Comparison of ENCODE assay signal across 10 cellular contexts in the genomic region with DNA sequence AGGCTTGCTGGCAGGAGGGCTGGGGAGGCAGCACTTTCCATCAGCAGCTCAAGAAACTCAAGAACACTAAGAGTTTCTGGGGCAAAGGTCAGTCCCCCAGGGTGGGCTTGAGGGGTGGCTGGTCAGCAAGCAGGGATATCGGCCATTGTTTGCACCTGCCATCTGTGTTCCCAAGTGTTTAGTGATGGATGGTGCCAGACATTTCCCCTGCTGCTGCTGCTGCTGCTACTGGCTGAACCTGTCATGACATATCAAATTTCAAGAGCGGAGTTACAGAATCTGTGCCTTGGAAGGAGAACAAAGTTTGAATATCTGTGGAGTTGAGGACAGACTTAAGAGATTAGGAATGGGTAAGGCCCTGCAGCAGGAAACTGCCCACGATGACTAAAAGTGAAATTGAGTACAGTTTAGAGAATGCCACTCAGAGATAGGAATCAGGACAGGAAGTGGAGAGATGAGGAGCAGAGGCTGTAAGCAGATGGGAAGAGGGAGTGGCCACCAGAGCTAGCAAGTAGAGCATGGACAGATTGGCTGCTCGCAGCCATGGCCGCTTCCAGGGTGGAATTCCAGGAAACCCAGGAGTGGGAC. TPM values are rescaled to one million over a fixed set of nuclear protein-coding genes. Genes with fewer than 3 reads are reported as not detected.
DNase-seq lines count a peak whose midpoint lies in the region; ATAC-seq and TF ChIP-seq lines count a peak whose summit lies in the region.
"Had no signal": no experiment of that assay in that cellular context is flagged by ENCODE, and none has a peak within 500 bp of the region (broad histone marks: within the 10 kb centered on the region; RNA-seq: fewer than 3 reads in every experiment).

No MANE protein-coding gene starts in this region.

- H3K27me3 ChIP-seq in AG04450 (ENCODE audit: control insufficient read depth, insufficient read depth, low read length) = no peaks in the 10 kb centered on the region
- peaks cover 0 to 2% (median 0%) of the 10 kb centered on the region in 9 donors for H3K27me3 ChIP-seq in heart left ventricle
- H3K27me3 ChIP-seq: adrenal gland, SJSA1 had no signal

- POLR2A ChIA-PET in AG04450 (lab: Yijun Ruan, JAX) = no interaction called here

- H3K27ac ChIP-seq in AG04450 (ENCODE audit: low read depth, low read length) (no peak overlapping the region), substantia nigra (ENCODE audit: low read depth, low read length, poor library complexity, severe bottlenecking) (no peak overlapping the region), heart left ventricle (no peak overlapping the region)
- H3K27ac ChIP-seq: adrenal gland, SJSA1 had no signal

- DNase-seq in AG04450 (ENCODE audit: low read depth, low spot score) (peak; percentile 37), HFF-Myc (ENCODE audit: extremely low read depth, low read depth) (peak; percentile 65), SHP77 treated with DMSO at 0.1 percent for 48 hours (lab: John Stamatoyannopoulos, UW) (peak; percentile 13), fibroblast of the conjunctiva (ENCODE audit: low read depth) (peak; percentile 23), Ammon's horn (ENCODE audit: low spot score) (no peak), substantia nigra (lab: John Stamatoyannopoulos, UW) (no peak), heart left ventricle (no peak)

- peaks cover 0 to 3% (median 0%) of the 10 kb centered on the region in 12 donors for H3K4me1 ChIP-seq in heart left ventricle
- H3K4me1 ChIP-seq: adrenal gland had no signal

- TF ChIP-seq CTCF in AG04450 (IDR thresholded peaks at IDR 0.05; ENCODE audit: low read depth, low read length) = no peak
- no peak for TF ChIP-seq CTCF in HFF-Myc (IDR thresholded peaks at IDR 0.05; ENCODE audit: low read depth, low read length, missing control alignments)
- TF ChIP-seq CTCF in heart left ventricle (IDR thresholded peaks at IDR 0.05) = no peak

- H3K9me3 ChIP-seq in AG04450 (ENCODE audit: control insufficient read depth, insufficient read depth, low read length) (no peaks in the 10 kb centered on the region), heart left ventricle (no peaks in the 10 kb centered on the region)
- H3K9me3 ChIP-seq: adrenal gland, SJSA1 had no signal

- ATAC-seq in HG02885 (IDR thresholded peaks at IDR 0.05; ENCODE audit: poor library complexity, unreplicated experiment) = no peak
- no peak for ATAC-seq in heart left ventricle

- CTCF ChIA-PET in AG04450 (lab: Charles Lee) = interaction anchor here (1.2 to 2.1 kb wide), 2 partner anchors 37 to 375 kb away, joined by 3 to 8 read pairs; no protein-coding TSS in a partner anchor

- intact Hi-C loops in heart left ventricle (cut with DNase I) = no loop called here

- H3K4me3 ChIP-seq in AG04450 (ENCODE audit: low read depth, low read length) (no peak overlapping the region), HFF-Myc (replicated peaks; ENCODE audit: low read depth, low read length) (no peak overlapping the region), heart left ventricle (no peak overlapping the region)
- H3K4me3 ChIP-seq: adrenal gland, SJSA1 had no signal

- no peak for TF ChIP-seq POLR2A in heart left ventricle (IDR thresholded peaks at IDR 0.05)

- 34 to 47% (median 40%) methylated on average over 5 of the region's 5 CpGs for WGBS in heart left ventricle, 4 donors

- no peaks in the 10 kb centered on the region for H3K36me3 ChIP-seq in heart left ventricle
- H3K36me3 ChIP-seq: adrenal gland, SJSA1 had no signal

RNA-seq across cellular contexts. Expression of gene PPP1R3C, which starts 39.2 kb away (rescaled TPM):
- 42.2 and 51.1 TPM in 2 replicates for polyA plus RNA-seq in AG04450 (2011; rRNA removed)
- polyA minus RNA-seq in AG04450 (2011; rRNA and poly(A)+ RNA removed) = 60.6 and 76.4 TPM in 2 replicates
- total RNA-seq in heart left ventricle = 100 to 1,000 TPM in 7 of 9 donors, 10 to 100 TPM in 2; 38.0 to 270 (median 150) TPM
- 10 to 100 TPM; 35.4 to 82.6 TPM for polyA plus RNA-seq in heart left ventricle

Comparison
In these comparisons a context has a peak if more than half of its experiments do, and no peak if none do; other contexts are left out.
1. DNase-seq: peak in AG04450 (single experiment), HFF-Myc (single experiment), SHP77 treated with DMSO at 0.1 percent for 48 hours (single experiment) and fibroblast of the conjunctiva (single experiment); none in Ammon's horn (single experiment), substantia nigra (0 of 49) and heart left ventricle (0 of 5).